In the genomic region with DNA sequence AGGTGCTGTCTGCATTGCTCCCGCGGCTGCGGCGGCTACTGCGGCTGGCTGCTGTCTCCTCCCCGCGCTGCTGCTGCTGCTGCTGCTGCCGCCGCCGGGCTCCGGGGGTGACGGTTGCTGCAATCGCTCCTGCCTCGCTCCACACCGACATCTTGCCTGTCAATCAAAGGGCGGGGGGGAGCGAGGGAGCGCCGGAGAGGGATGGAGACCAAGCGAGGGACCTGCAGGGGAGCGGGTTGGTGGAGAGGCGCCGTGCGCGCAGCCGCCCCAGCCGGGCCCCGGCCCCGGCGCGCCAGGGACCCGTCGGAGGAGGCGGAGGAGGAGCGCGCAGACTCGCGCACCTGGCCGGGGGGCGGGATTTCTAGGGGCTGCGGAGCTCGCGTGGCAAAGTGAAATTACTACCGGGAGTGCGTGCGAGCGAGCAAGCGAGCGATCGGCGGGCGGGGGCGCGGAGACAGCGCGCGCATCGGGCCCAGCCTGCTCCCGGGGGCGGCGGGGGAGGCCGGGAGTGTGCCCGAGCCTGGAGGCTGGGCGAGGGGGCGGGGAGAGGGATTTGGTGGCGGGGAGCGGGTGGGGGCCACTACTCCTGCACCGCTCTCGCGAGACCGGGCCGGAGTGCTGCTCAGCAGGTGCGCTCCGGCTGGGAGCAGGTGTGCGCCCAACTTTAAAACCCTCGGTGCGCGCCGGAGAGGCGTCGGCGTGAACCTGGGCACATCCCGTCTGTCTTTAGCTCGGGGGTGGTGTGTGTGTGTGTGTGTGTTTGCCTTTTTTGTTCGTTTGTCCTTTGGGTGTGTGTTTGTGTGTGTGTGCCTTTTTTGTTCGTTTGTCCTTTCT, we compare ENCODE assay signal across 8 cellular contexts. TPM values are rescaled to one million over a fixed set of nuclear protein-coding genes. Genes with fewer than 3 reads are reported as not detected.
DNase-seq lines count a peak whose midpoint lies in the region; ATAC-seq and TF ChIP-seq lines count a peak whose summit lies in the region.

A gene (minus strand): TSS at position 165 of the 834 bp plus-strand sequence. CDS start 735 bp downstream, outside the sequence.

- H3K18ac ChIP-seq in H9 (ENCODE audit: insufficient read length, low read depth, low read length), result no peak within 1 kb of the TSS
- H3K18ac ChIP-seq in mesenchymal stem cell (ENCODE audit: low read depth in 1 of 2, low read length in 2 of 2), result no peak within 1 kb of the TSS

- peaks cover 3 to 17% (median 3%) of the 10 kb centered on the region in 3 experiments; a peak in 6 of 7 replicates for H3K36me3 Mint-ChIP-seq in H9 (ENCODE audit: insufficient read depth in 1 of 3, low read depth in 3 of 3)
- H3K36me3 Mint-ChIP-seq in activated B cell treated with CpG ODN at 0.5 μM for 24 hours (ENCODE audit: low read depth), result no peaks in the 10 kb centered on the region

- H2AK5ac ChIP-seq in H9 (ENCODE audit: insufficient read length, low read length) (no peak within 1 kb of the TSS), mesenchymal stem cell (ENCODE audit: low read length, severe bottlenecking) (no peak within 1 kb of the TSS)

- peaks cover 17% of the 10 kb centered on the region for H3K23me2 ChIP-seq in H9 (ENCODE audit: insufficient read length, low read depth, low read length, poor library complexity, severe bottlenecking)

- H4K5ac ChIP-seq in H9 (ENCODE audit: insufficient read length, low read depth, low read length), result no peak within 1 kb of the TSS

- no peak for TF ChIP-seq CTCF in DOHH2 (IDR thresholded peaks at IDR 0.05; ENCODE audit: low read depth, low read length, poor library complexity, severe bottlenecking)
- no peak for TF ChIP-seq CTCF in H9 (conservative IDR thresholded peaks at IDR 0.05)
- TF ChIP-seq CTCF in activated B cell treated with CpG ODN at 0.5 μM for 24 hours (IDR thresholded peaks at IDR 0.05), result no peak

- H3K4me3 Mint-ChIP-seq in H9, result peak within 1 kb of the TSS; percentile 87 to 96
- H3K4me3 Mint-ChIP-seq in activated B cell treated with CpG ODN at 0.5 μM for 24 hours, result peak within 1 kb of the TSS; percentile 74

- H3K9me3 ChIP-seq in DOHH2 (ENCODE audit: control insufficient read depth, insufficient read depth, low read length) (no peaks in the 10 kb centered on the region), H9 (ENCODE audit: control insufficient read depth, low read depth, low read length) (no peaks in the 10 kb centered on the region), mesenchymal stem cell (ENCODE audit: control insufficient read depth, low read length) (peaks cover 19% of the 10 kb centered on the region)

- H4K20me1 ChIP-seq in DOHH2 (ENCODE audit: control insufficient read depth, insufficient read depth, low read depth, low read length), result no peaks in the 10 kb centered on the region
- H4K20me1 ChIP-seq in H9 (ENCODE audit: control insufficient read depth, insufficient read depth, insufficient read length), result no peaks in the 10 kb centered on the region

- no peak within 1 kb of the TSS for H2BK12ac ChIP-seq in H9 (ENCODE audit: insufficient read length, low read depth, low read length)
- H2BK12ac ChIP-seq in mesenchymal stem cell (ENCODE audit: low read length in 2 of 2), result no peak within 1 kb of the TSS

- H3K4me1 ChIP-seq in DOHH2 (ENCODE audit: control insufficient read depth, low read length) (no peaks in the 10 kb centered on the region), H9 (ENCODE audit: insufficient read depth, low read length) (peaks cover 2% of the 10 kb centered on the region; the same call in 1 of the 2 replicates), mesenchymal stem cell (ENCODE audit: control insufficient read depth, insufficient read depth, low read depth, low read length) (peaks cover 9% of the 10 kb centered on the region)

- H3K56ac ChIP-seq in H9 (ENCODE audit: insufficient read length, low read depth, low read length), result no peak within 1 kb of the TSS

- peak; percentile 18 for ATAC-seq in activated B cell treated with CpG ODN at 0.5 μM for 24 hours (ENCODE audit: low read depth)

- no peaks in the 10 kb centered on the region for H3K79me2 ChIP-seq in DOHH2 (ENCODE audit: control insufficient read depth, low read length)
- no peaks in the 10 kb centered on the region for H3K79me2 ChIP-seq in H9 (ENCODE audit: insufficient read depth, low read length)

- H2AFZ ChIP-seq in H9 (ENCODE audit: low read length) (peak within 1 kb of the TSS; percentile 51), mesenchymal stem cell (ENCODE audit: low read depth, low read length) (no peak within 1 kb of the TSS)

- CTCF ChIA-PET in activated B cell treated with CpG ODN at 0.5 μM for 24 hours (lab: Charles Lee), result no interaction called here

- H2BK5ac ChIP-seq in H9 (ENCODE audit: insufficient read length, low read length) (no peak within 1 kb of the TSS), mesenchymal stem cell (ENCODE audit: low read depth, low read length, poor library complexity, severe bottlenecking) (no peak within 1 kb of the TSS)

- H3T11ph ChIP-seq in H9 (ENCODE audit: low read length), result no peak within 1 kb of the TSS

- H3K4me3 ChIP-seq in DOHH2 (ENCODE audit: low read length), result peak within 1 kb of the TSS; percentile 62
- peak within 1 kb of the TSS; percentile 59 to 62 for H3K4me3 ChIP-seq in mesenchymal stem cell (ENCODE audit: insufficient read depth in 1 of 2, low read depth in 1 of 2, low read length in 2 of 2)

- H3K27me3 Mint-ChIP-seq in H9 (ENCODE audit: low read depth) (peaks cover 39% of the 10 kb centered on the region), activated B cell treated with CpG ODN at 0.5 μM for 24 hours (peaks cover 45% of the 10 kb centered on the region)

- H3K9me2 ChIP-seq in DOHH2 (replicated peaks; ENCODE audit: control insufficient read depth, low read length), result no peaks in the 10 kb centered on the region

- H2BK15ac ChIP-seq in H9 (ENCODE audit: low read depth, low read length) (no peak within 1 kb of the TSS), mesenchymal stem cell (ENCODE audit: low read depth, poor library complexity, severe bottlenecking) (no peak within 1 kb of the TSS)

- peaks cover 20% of the 10 kb centered on the region in 2 experiments for H3K4me1 Mint-ChIP-seq in H9
- H3K4me1 Mint-ChIP-seq in activated B cell treated with CpG ODN at 0.5 μM for 24 hours, result peaks cover 9% of the 10 kb centered on the region

- H2BK120ac ChIP-seq in H9 (ENCODE audit: low read depth, low read length, poor library complexity, severe bottlenecking) (no peak within 1 kb of the TSS), mesenchymal stem cell (ENCODE audit: low read depth, low read length) (no peak within 1 kb of the TSS)

- H3K27ac Mint-ChIP-seq in H9, result peak within 1 kb of the TSS; percentile 71 to 81 (median 75)
- no peak within 1 kb of the TSS for H3K27ac Mint-ChIP-seq in activated B cell treated with CpG ODN at 0.5 μM for 24 hours

- peak within 1 kb of the TSS; percentile 64; the same call in 1 of the 2 replicates for H3K14ac ChIP-seq in H9 (ENCODE audit: insufficient read depth, low read length)
- H3K14ac ChIP-seq in mesenchymal stem cell (ENCODE audit: low read length in 2 of 2), result no peak within 1 kb of the TSS

- no peaks in the 10 kb centered on the region for H3K36me3 ChIP-seq in DOHH2 (ENCODE audit: control insufficient read depth, low read length)
- peaks cover 0 to 3% of the 10 kb centered on the region in 2 experiments for H3K36me3 ChIP-seq in mesenchymal stem cell (ENCODE audit: control insufficient read depth in 1 of 2, insufficient read depth in 2 of 2, low read depth in 1 of 2, low read length in 2 of 2)

- H3K27ac ChIP-seq in DOHH2 (ENCODE audit: low read depth, low read length) (no peak within 1 kb of the TSS), H9 (ENCODE audit: insufficient read length, low read depth, low read length) (no peak within 1 kb of the TSS), mesenchymal stem cell (ENCODE audit: low read length, poor library complexity, severe bottlenecking) (no peak within 1 kb of the TSS)

- intact Hi-C loops in activated B cell treated with CpG ODN at 0.5 μM for 24 hours (cut with micrococcal nuclease), result no loop called here
- intact Hi-C loops in posterior vena cava (cut with DNase I), result no loop called here

- H3K79me1 ChIP-seq in H9 (ENCODE audit: insufficient read depth, low read depth, low read length, poor library complexity, severe bottlenecking), result no peaks in the 10 kb centered on the region
- no peaks in the 10 kb centered on the region for H3K79me1 ChIP-seq in mesenchymal stem cell (replicated peaks; ENCODE audit: low read length, poor library complexity, severe bottlenecking)

- peak within 1 kb of the TSS; percentile 48 for H3K9ac ChIP-seq in H9 (ENCODE audit: extremely low read depth, insufficient read length, low read length)
- H3K9ac ChIP-seq in mesenchymal stem cell (ENCODE audit: low read length), result no peak within 1 kb of the TSS

- no peaks in the 10 kb centered on the region for H3F3A ChIP-seq in DOHH2 (ENCODE audit: control insufficient read depth, insufficient read depth)

- no peak within 1 kb of the TSS for H4K91ac ChIP-seq in H9 (ENCODE audit: insufficient read length, low read depth, low read length)
- no peak within 1 kb of the TSS for H4K91ac ChIP-seq in mesenchymal stem cell (ENCODE audit: low read length)

- DNase-seq in H9 (peak; percentile 96), NCI-H1436 (lab: John Stamatoyannopoulos, UW) (peak; percentile 96), activated B cell treated with CpG ODN at 0.5 μM for 24 hours (peak; percentile 17), cerebellum (ENCODE audit: low spot score) (peak; percentile 92), mesenchymal stem cell (no peak), posterior vena cava (ENCODE audit: low spot score) (no peak)
- peak; percentile 71 for DNase-seq in stimulated activated CD8-positive, alpha-beta memory T cell treated with anti-CD3 and anti-CD28 coated beads, Interleukin-4, amount 100 ng/mL, for 48 hours

- H3K4me2 ChIP-seq in DOHH2 (ENCODE audit: low read length) (peak within 1 kb of the TSS; percentile 46), H9 (ENCODE audit: insufficient read depth, insufficient read length, low read length) (peak within 1 kb of the TSS; percentile 97), mesenchymal stem cell (ENCODE audit: low read length, poor library complexity, severe bottlenecking) (peak within 1 kb of the TSS; percentile 99)

- H3K4ac ChIP-seq in H9 (ENCODE audit: low read depth, low read length) (no peak within 1 kb of the TSS), mesenchymal stem cell (ENCODE audit: low read depth in 1 of 2, low read length in 2 of 2) (no peak within 1 kb of the TSS)

- H3K23ac ChIP-seq in H9 (ENCODE audit: insufficient read length, low read depth, low read length) (no peak within 1 kb of the TSS), mesenchymal stem cell (ENCODE audit: low read length in 2 of 2) (no peak within 1 kb of the TSS)

- no CpG with 5 or more reads among the region's 86 CpGs for WGBS in H9 (ENCODE audit: extremely low coverage, insufficient read length, low lambda C conversion rate)
- WGBS in mesenchymal stem cell, result 2% methylated on average over 55 of the region's 86 CpGs

- H2BK20ac ChIP-seq in H9 (ENCODE audit: low read depth, low read length, poor library complexity, severe bottlenecking), result no peak within 1 kb of the TSS

- H3K27me3 ChIP-seq in DOHH2 (ENCODE audit: control insufficient read depth, low read length), result peaks cover 37% of the 10 kb centered on the region
- no peaks in the 10 kb centered on the region for H3K27me3 ChIP-seq in H9 (ENCODE audit: insufficient read depth, low read length)
- peaks cover 64 to 66% of the 10 kb centered on the region in 2 experiments for H3K27me3 ChIP-seq in mesenchymal stem cell (ENCODE audit: control insufficient read depth in 1 of 2, insufficient read depth in 1 of 2, low read length in 2 of 2)

- H4K8ac ChIP-seq in H9 (replicated peaks; ENCODE audit: insufficient read length, low read depth, low read length) (no peak within 1 kb of the TSS), mesenchymal stem cell (ENCODE audit: low read length) (no peak within 1 kb of the TSS)

- POLR2A ChIA-PET in activated B cell treated with CpG ODN at 0.5 μM for 24 hours (lab: Charles Lee), result no interaction called here

- peaks cover 14 to 19% of the 10 kb centered on the region in 2 experiments for H3K9me3 Mint-ChIP-seq in H9
- H3K9me3 Mint-ChIP-seq in activated B cell treated with CpG ODN at 0.5 μM for 24 hours, result peaks cover 12% of the 10 kb centered on the region

RNA-seq across cellular contexts. Expression of the gene that starts here (rescaled TPM):
- 1.3 and 1.4 TPM in 2 replicates for total RNA-seq in H9 (2021)
- total RNA-seq in activated B cell treated with CpG ODN at 0.5 μM for 24 hours, result not detected in 2 replicates
- 3.6 TPM for total RNA-seq in cerebellum
- polyA plus RNA-seq in mesenchymal stem cell (2013, experiment 1 of 2), result 0.04 TPM
- polyA plus RNA-seq in mesenchymal stem cell (2013, experiment 2 of 2), result 0.11 TPM
- total RNA-seq in posterior vena cava, result under 1 TPM in 1 of 2 donors, not detected in 1; 0.05 TPM

Comparison
In these comparisons a context has a peak if more than half of its experiments do, and no peak if none do; other contexts are left out.
1. Peak in DNase-seq and ATAC-seq in activated B cell treated with CpG ODN at 0.5 μM for 24 hours; RNA of the gene not detected or under 1 TPM.
2. H3K4me2 ChIP-seq: peak in every context shown above with its lines; median percentile 99 in mesenchymal stem cell; 97 in H9; 46 in DOHH2.
3. DNase-seq: peak in H9 (single experiment), NCI-H1436 (single experiment), cerebellum (single experiment) and stimulated activated CD8-positive, alpha-beta memory T cell treated with anti-CD3 and anti-CD28 coated beads, Interleukin-4, amount 100 ng/mL, for 48 hours (single experiment); none in mesenchymal stem cell (single experiment) and posterior vena cava (single experiment).